13 cellular contexts compared by ENCODE assay signal in the genomic region with DNA sequence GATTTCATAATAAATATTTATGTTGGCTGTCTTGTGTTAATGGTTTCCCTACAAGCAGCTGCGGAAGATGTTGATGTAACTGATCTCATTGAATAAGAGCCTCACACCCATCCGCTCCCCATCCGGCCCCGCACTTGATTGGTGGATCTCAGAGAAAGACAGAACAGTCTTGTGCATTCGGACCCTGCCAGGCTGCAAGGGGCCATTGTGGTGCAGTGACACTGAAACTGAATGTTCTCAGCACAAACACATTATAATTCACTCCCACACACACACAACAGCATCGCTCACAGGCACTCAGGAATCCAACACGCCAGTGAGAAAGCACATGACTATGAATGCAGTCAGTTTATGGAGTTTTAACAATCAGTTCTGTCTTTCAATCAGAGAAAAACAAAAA. TPM values are rescaled to one million over a fixed set of nuclear protein-coding genes. Genes with fewer than 3 reads are reported as not detected.
DNase-seq lines count a peak whose midpoint lies in the region; ATAC-seq and TF ChIP-seq lines count a peak whose summit lies in the region.
"Had no signal": no experiment of that assay in that cellular context is flagged by ENCODE, and none has a peak within 500 bp of the region (broad histone marks: within the 10 kb centered on the region; RNA-seq: fewer than 3 reads in every experiment).

No MANE protein-coding gene starts in this region.

- H3K4me3 ChIP-seq in choroid plexus epithelial cell (ENCODE audit: low read depth, low read length): no peak overlapping the region
- H3K4me3 ChIP-seq: suprapubic skin had no signal

- no peaks in the 10 kb centered on the region for H3K36me3 Mint-ChIP-seq in activated CD4-positive, alpha-beta memory T cell treated with anti-CD3 and anti-CD28 coated beads, Interleukin-2, amount 10 ng/mL, durations not matched to agents 7 days and 5 days (ENCODE audit: low read depth)
- H3K36me3 Mint-ChIP-seq: T-cell had no signal

- H3K27me3 Mint-ChIP-seq in activated CD4-positive, alpha-beta memory T cell treated with anti-CD3 and anti-CD28 coated beads, Interleukin-2, amount 10 ng/mL, durations not matched to agents 7 days and 5 days: no peaks in the 10 kb centered on the region
- H3K27me3 Mint-ChIP-seq: activated B cell treated with CpG ODN at 0.5 μM for 24 hours, T-cell had no signal

- H3K4me1 Mint-ChIP-seq in activated CD4-positive, alpha-beta memory T cell treated with anti-CD3 and anti-CD28 coated beads, Interleukin-2, amount 10 ng/mL, durations not matched to agents 7 days and 5 days: no peaks in the 10 kb centered on the region
- H3K4me1 Mint-ChIP-seq: activated B cell treated with CpG ODN at 0.5 μM for 24 hours, T-cell had no signal

- in situ Hi-C loops in SK-MEL-5 (cut with HindIII; ENCODE audit: low pct_unique_long_range_greater_than_20kb, low sequenced_read_pairs): no loop called here

- CTCF ChIA-PET in activated CD4-positive, alpha-beta memory T cell treated with anti-CD3 and anti-CD28 coated beads, Interleukin-2, amount 10 ng/mL, durations not matched to agents 7 days and 5 days (lab: Charles Lee): no interaction called here

- intact Hi-C loops in sciatic nerve (cut with DNase I): no loop called here

- ATAC-seq in sciatic nerve: peak; percentile 88
- ATAC-seq: T-cell had no signal

- H3K4me3 Mint-ChIP-seq in activated CD4-positive, alpha-beta memory T cell treated with anti-CD3 and anti-CD28 coated beads, Interleukin-2, amount 10 ng/mL, durations not matched to agents 7 days and 5 days: no peak overlapping the region
- H3K4me3 Mint-ChIP-seq: activated B cell treated with CpG ODN at 0.5 μM for 24 hours, T-cell had no signal

- H3K9me3 Mint-ChIP-seq in activated CD4-positive, alpha-beta memory T cell treated with anti-CD3 and anti-CD28 coated beads, Interleukin-2, amount 10 ng/mL, durations not matched to agents 7 days and 5 days: no peaks in the 10 kb centered on the region
- H3K9me3 Mint-ChIP-seq: activated B cell treated with CpG ODN at 0.5 μM for 24 hours, T-cell had no signal

- no peak for TF ChIP-seq CTCF in choroid plexus epithelial cell (conservative IDR thresholded peaks at IDR 0.05; ENCODE audit: low read depth, low read length)

- POLR2A ChIA-PET in activated CD4-positive, alpha-beta memory T cell treated with anti-CD3 and anti-CD28 coated beads, Interleukin-2, amount 10 ng/mL, durations not matched to agents 7 days and 5 days (lab: Charles Lee): no interaction called here

- DNase-seq in SK-MEL-5 (ENCODE audit: low read depth, low spot score) (peak; percentile 99), choroid plexus epithelial cell (ENCODE audit: low read depth) (peak; percentile 63), islet precursor cell (peak; percentile 45), sciatic nerve (ENCODE audit: low spot score) (peak; percentile 79), A172 (ENCODE audit: low spot score) (no peak), mucosa of gallbladder (ENCODE audit: low spot score) (no peak), OCI-M2 (lab: John Stamatoyannopoulos, UW; ENCODE audit: unreplicated experiment) (no peak)
- no peak for DNase-seq in activated CD4-positive, alpha-beta memory T cell treated with anti-CD3 and anti-CD28 coated beads, Interleukin-2, amount 10 ng/mL, durations not matched to agents 7 days and 5 days
- DNase-seq: activated B cell treated with CpG ODN at 0.5 μM for 24 hours; KBM-7; stimulated activated CD4-positive, alpha-beta T cell treated with anti-CD3 and anti-CD28 coated beads, Interleukin-1b, Interleukin-23, amount 100 ng/mL, for 48 hours; T-cell had no signal

- H3K27ac Mint-ChIP-seq in activated CD4-positive, alpha-beta memory T cell treated with anti-CD3 and anti-CD28 coated beads, Interleukin-2, amount 10 ng/mL, durations not matched to agents 7 days and 5 days: no peak overlapping the region
- H3K27ac Mint-ChIP-seq: activated B cell treated with CpG ODN at 0.5 μM for 24 hours, T-cell had no signal

RNA-seq across cellular contexts. Expression of a gene that starts 47.8 kb away (rescaled TPM):
- total RNA-seq in SK-MEL-5 (2014; rRNA removed; shearing (Covaris generic)): 2.0 and 2.5 TPM in 2 replicates
- 3.3 and 5.5 TPM in 2 replicates for polyA plus RNA-seq in SK-MEL-5 (2015; cell fraction: cytosol; rRNA removed)
- polyA plus RNA-seq in SK-MEL-5 (2015; cell fraction: nucleus; rRNA removed): 9.8 and 10.7 TPM in 2 replicates
- total RNA-seq in sciatic nerve (17.8 TPM), mucosa of gallbladder (3.5 TPM)
- total RNA-seq in A172 (2014; rRNA removed; shearing (Covaris generic)): 5.7 and 20.0 TPM in 2 replicates
- 1 to 10 TPM; 2.2 to 2.3 TPM for total RNA-seq in activated CD4-positive, alpha-beta memory T cell treated with anti-CD3 and anti-CD28 coated beads, Interleukin-2, amount 10 ng/mL, durations not matched to agents 7 days and 5 days

Comparison
In these comparisons a context has a peak if more than half of its experiments do, and no peak if none do; other contexts are left out.
1. DNase-seq: peak in SK-MEL-5 (single experiment), choroid plexus epithelial cell (single experiment), islet precursor cell (single experiment) and sciatic nerve (single experiment); none in A172 (single experiment), mucosa of gallbladder (single experiment), OCI-M2 (single experiment) and activated CD4-positive, alpha-beta memory T cell treated with anti-CD3 and anti-CD28 coated beads, Interleukin-2, amount 10 ng/mL, durations not matched to agents 7 days and 5 days (single experiment).